2 cellular contexts compared by ENCODE assay signal in genomic region chr15:90465930-90466567, GRCh38.
TF ChIP-seq lines count a peak whose summit lies in the region.

No MANE protein-coding gene starts in this region.

TF ChIP-seq in endothelial cell of umbilical vein, 7 proteins besides CTCF, POLR2A, EP300 and RAD21 (continued from another document):
- no peak for TF ChIP-seq EZH2 (IDR thresholded peaks at IDR 0.05; ENCODE audit: borderline replicate concordance, low read depth, low read length, severe bottlenecking)
- no peak for TF ChIP-seq JUN (IDR thresholded peaks at IDR 0.05; ENCODE audit: borderline replicate concordance, insufficient read depth, insufficient read length, low read depth)
- TF ChIP-seq POLR2AphosphoS5 (IDR thresholded peaks at IDR 0.05; ENCODE audit: insufficient read depth, low read depth, low read length): no peak
- no peak for TF ChIP-seq MAX (IDR thresholded peaks at IDR 0.05; ENCODE audit: insufficient read depth, insufficient read length)
- no peak for TF ChIP-seq MYC (IDR thresholded peaks at IDR 0.05; ENCODE audit: low read depth, low read length)
TF ChIP-seq in endothelial cell of umbilical vein: peak in this region for 1.

TF ChIP-seq in HEK293T, 16 proteins besides CTCF, POLR2A, EP300 and RAD21 (continued from another document):
- no peak for TF ChIP-seq LEF1 (IDR thresholded peaks at IDR 0.05; ENCODE audit: borderline replicate concordance)
- no peak for TF ChIP-seq SP1 (IDR thresholded peaks at IDR 0.05)
- TF ChIP-seq TARDBP (IDR thresholded peaks at IDR 0.05): no peak
- no peak for TF ChIP-seq SUZ12 (IDR thresholded peaks at IDR 0.05)
- no peak for TF ChIP-seq ARNT (IDR thresholded peaks at IDR 0.05)
- TF ChIP-seq ELF4 (IDR thresholded peaks at IDR 0.05): no peak
- no peak for TF ChIP-seq NFRKB (IDR thresholded peaks at IDR 0.05)
